ENCODE assay signal across 24 cellular contexts in genomic region chr13:94822356-94822755, GRCh38.
"Had no signal": no experiment of that assay in that cellular context is flagged by ENCODE, and none has a peak within 500 bp of the region (broad histone marks: within the 10 kb centered on the region; RNA-seq: fewer than 3 reads in every experiment).

No MANE protein-coding gene starts in this region.

- H3K4me3 ChIP-seq: dorsolateral prefrontal cortex, heart left ventricle, left ventricle myocardium inferior, lower lobe of right lung, psoas muscle, right lobe of liver, suprapubic skin, thyroid gland had no signal

- H3K36me3 ChIP-seq: heart left ventricle, left ventricle myocardium inferior, lower lobe of right lung, right lobe of liver, suprapubic skin, thyroid gland had no signal

- H3K4me1 ChIP-seq: left ventricle myocardium inferior, lower lobe of right lung, parathyroid adenoma, psoas muscle, right lobe of liver, suprapubic skin, thyroid gland had no signal

- H3K27ac ChIP-seq: dorsolateral prefrontal cortex, heart left ventricle, left ventricle myocardium inferior, lower lobe of right lung, parathyroid adenoma, psoas muscle, right lobe of liver, suprapubic skin, thyroid gland had no signal

- H3K4me3 Mint-ChIP-seq: immature natural killer cell; memory B cell; mesothelial cell of epicardium; natural killer cell treated with Interleukin-12 subunit alpha and Interleukin-12 subunit beta and Interleukin-15 and Interleukin-18, amount 100 ng/mL, for 72 hours; stimulated activated effector memory CD8-positive, alpha-beta T cell treated with anti-CD3 and anti-CD28 coated beads, Interleukin-12 subunit alpha, Interleukin-12 subunit beta, amount 100 ng/mL, for 72 hours; type B pancreatic cell had no signal

- ATAC-seq: esophagus mucosa; heart left ventricle; left cardiac atrium; lower lobe of right lung; natural killer cell treated with Interleukin-12 subunit alpha and Interleukin-12 subunit beta and Interleukin-15 and Interleukin-18, amount 100 ng/mL, for 72 hours; psoas muscle; right lobe of liver; stimulated activated effector memory CD8-positive, alpha-beta T cell treated with anti-CD3 and anti-CD28 coated beads, Interleukin-12 subunit alpha, Interleukin-12 subunit beta, amount 100 ng/mL, for 72 hours; stimulated activated naive CD8-positive, alpha-beta T cell treated with anti-CD3 and anti-CD28 coated beads, Interleukin-15, Interleukin-2, amounts not matched to agents 100 U/mL and 50 U/mL, for 24 hours had no signal

- H3K9me3 Mint-ChIP-seq: memory B cell, mesothelial cell of epicardium, type B pancreatic cell had no signal

- H3K79me2 ChIP-seq: parathyroid adenoma had no signal

- H2AFZ ChIP-seq: parathyroid adenoma had no signal

- H3K9ac ChIP-seq: parathyroid adenoma had no signal

- H3K27me3 ChIP-seq: right lobe of liver, suprapubic skin, thyroid gland had no signal

- H3K27ac Mint-ChIP-seq: immature natural killer cell; memory B cell; mesothelial cell of epicardium; natural killer cell treated with Interleukin-12 subunit alpha and Interleukin-12 subunit beta and Interleukin-15 and Interleukin-18, amount 100 ng/mL, for 72 hours; stimulated activated effector memory CD8-positive, alpha-beta T cell treated with anti-CD3 and anti-CD28 coated beads, Interleukin-12 subunit alpha, Interleukin-12 subunit beta, amount 100 ng/mL, for 72 hours; type B pancreatic cell had no signal

- H3K9me3 ChIP-seq: heart left ventricle, left ventricle myocardium inferior, lower lobe of right lung, psoas muscle, right lobe of liver, suprapubic skin, thyroid gland had no signal

- H3K36me3 Mint-ChIP-seq: immature natural killer cell; memory B cell; mesothelial cell of epicardium; natural killer cell treated with Interleukin-12 subunit alpha and Interleukin-12 subunit beta and Interleukin-15 and Interleukin-18, amount 100 ng/mL, for 72 hours; stimulated activated effector memory CD8-positive, alpha-beta T cell treated with anti-CD3 and anti-CD28 coated beads, Interleukin-12 subunit alpha, Interleukin-12 subunit beta, amount 100 ng/mL, for 72 hours; type B pancreatic cell had no signal

- H3K4me1 Mint-ChIP-seq: immature natural killer cell; memory B cell; stimulated activated effector memory CD8-positive, alpha-beta T cell treated with anti-CD3 and anti-CD28 coated beads, Interleukin-12 subunit alpha, Interleukin-12 subunit beta, amount 100 ng/mL, for 72 hours had no signal

- DNase-seq: cortex of kidney; dorsolateral prefrontal cortex; effector CD8-positive, alpha-beta T cell; heart left ventricle; hypothalamus; immature natural killer cell; left cardiac atrium; left ventricle myocardium inferior; lower lobe of right lung; psoas muscle; retina; right lobe of liver; stimulated activated CD4-positive, alpha-beta T cell treated with anti-CD3 and anti-CD28 coated beads, Interleukin-4, amount 100 ng/mL, for 1 hour; stimulated activated CD8-positive, alpha-beta memory T cell treated with anti-CD3 and anti-CD28 coated beads, Interleukin-4, amount 100 ng/mL, for 48 hours; stimulated activated naive CD8-positive, alpha-beta T cell treated with anti-CD3 and anti-CD28 coated beads, Interleukin-15, Interleukin-2, amounts not matched to agents 100 U/mL and 50 U/mL, for 24 hours; thyroid gland had no signal
